ENCODE assay signal across 9 cellular contexts in genomic region chr12:14768823-14769405, GRCh38. TPM values are rescaled to one million over a fixed set of nuclear protein-coding genes. Genes with fewer than 3 reads are reported as not detected.
A peak's percentile ranks its signal among the peaks of the same experiment; 100 is the strongest.
DNase-seq lines count a peak whose midpoint lies in the region; ATAC-seq and TF ChIP-seq lines count a peak whose summit lies in the region.
"Had no signal": no experiment of that assay in that cellular context is flagged by ENCODE, and none has a peak within 500 bp of the region (broad histone marks: within the 10 kb centered on the region; RNA-seq: fewer than 3 reads in every experiment).

No MANE protein-coding gene starts in this region.

- H3K36me3 ChIP-seq in DND-41 (ENCODE audit: insufficient read depth, low read length) (peaks cover 13% of the 10 kb centered on the region; the same call in 1 of the 2 replicates), SK-N-MC (ENCODE audit: insufficient read depth, low read length) (no peaks in the 10 kb centered on the region), testis (ENCODE audit: low read depth, missing control alignments) (no peaks in the 10 kb centered on the region)

- H3K36me3 Mint-ChIP-seq in mesothelial cell of epicardium, result peaks cover 27% of the 10 kb centered on the region

- H3K27ac ChIP-seq in DND-41 (ENCODE audit: low read length) (peak overlapping the region; percentile 91), SK-N-MC (peak overlapping the region; percentile 56; the same call in 1 of the 2 replicates), testis (peak overlapping the region; percentile 94 to 95)

- no peak for TF ChIP-seq POLR2A in testis (IDR thresholded peaks at IDR 0.05)

- no peaks in the 10 kb centered on the region for H4K20me1 ChIP-seq in DND-41 (ENCODE audit: insufficient read depth, low read length)

- H3K9me3 Mint-ChIP-seq in mesothelial cell of epicardium, result peaks cover 13% of the 10 kb centered on the region

- H3K9me3 ChIP-seq in DND-41 (ENCODE audit: insufficient read depth, low read length, severe bottlenecking), result no peaks in the 10 kb centered on the region
- H3K9me3 ChIP-seq in SK-N-MC (ENCODE audit: low read depth, low read length), result no peaks in the 10 kb centered on the region; the same call in 1 of the 2 replicates
- H3K9me3 ChIP-seq in testis, result no peaks in the 10 kb centered on the region

- WGBS in testis, 2 donors, result 26% methylated on average over 15 of the region's 16 CpGs

- H3K4me2 ChIP-seq in DND-41 (ENCODE audit: insufficient read depth, low read length), result peak overlapping the region; percentile 69

- H3K9ac ChIP-seq in DND-41 (ENCODE audit: low read depth, low read length), result peak overlapping the region; percentile 75; the same call in 1 of the 2 replicates
- no peak overlapping the region for H3K9ac ChIP-seq in SK-N-MC (ENCODE audit: insufficient read length)

- ATAC-seq in DND-41 (ENCODE audit: insufficient read depth, low read depth), result no peak
- no peak for ATAC-seq in GM21576 (IDR thresholded peaks at IDR 0.05; ENCODE audit: unreplicated experiment)

- peaks cover 30% of the 10 kb centered on the region for H3K4me1 Mint-ChIP-seq in mesothelial cell of epicardium

- H3K4me3 ChIP-seq in DND-41 (ENCODE audit: low read depth in 1 of 2, low read length in 2 of 2), result peak overlapping the region in 1 of 2 experiments; percentile 75; a peak in 2 of 4 replicates
- peak overlapping the region; percentile 80 for H3K4me3 ChIP-seq in SK-N-MC
- peak overlapping the region; percentile 87 to 94 for H3K4me3 ChIP-seq in cardiac fibroblast (replicated peaks in 1 of 2; ENCODE audit: low read depth in 2 of 2, low read length in 2 of 2)
- peak overlapping the region; percentile 79 to 92 for H3K4me3 ChIP-seq in testis

- H3K27ac Mint-ChIP-seq in mesothelial cell of epicardium, result peak overlapping the region; percentile 100

- no peak overlapping the region for H2AFZ ChIP-seq in DND-41 (ENCODE audit: low read depth, low read length)

- no peaks in the 10 kb centered on the region for H3K27me3 Mint-ChIP-seq in mesothelial cell of epicardium (ENCODE audit: low read depth)

- no peak for DNase-seq in DND-41
- no peak for DNase-seq in SK-N-MC (ENCODE audit: low read depth, low spot score)
- peak; percentile 31 to 54 for DNase-seq in cardiac fibroblast (ENCODE audit: low read depth in 2 of 2)
- DNase-seq in mesothelial cell of epicardium (ENCODE audit: low spot score in 2 of 2, unreplicated experiment in 2 of 2), result peak in 1 of 2 experiments; percentile 41
- peak; percentile 32 for DNase-seq in testis
- DNase-seq in NCI-H524 treated with DMSO at 0.1 percent for 48 hours (lab: John Stamatoyannopoulos, UW), result no peak
- DNase-seq in NCI-H2196 (lab: John Stamatoyannopoulos, UW; ENCODE audit: unreplicated experiment), result no peak

- no peaks in the 10 kb centered on the region for H3K27me3 ChIP-seq in DND-41 (ENCODE audit: insufficient read depth, low read length, poor library complexity)
- no peaks in the 10 kb centered on the region for H3K27me3 ChIP-seq in testis

- H3K4me1 ChIP-seq in DND-41 (ENCODE audit: insufficient read depth, low read length), result peaks cover 38% of the 10 kb centered on the region
- peaks cover 7% of the 10 kb centered on the region for H3K4me1 ChIP-seq in testis

- peaks cover 25% of the 10 kb centered on the region for H3K79me2 ChIP-seq in DND-41 (ENCODE audit: insufficient read depth, low read length)

- intact Hi-C loops in testis (cut with DNase I; ENCODE audit: low total_unique reads), result no loop called here

- TF ChIP-seq CTCF in DND-41 (IDR thresholded peaks at IDR 0.05; ENCODE audit: borderline replicate concordance, extremely low read depth, low read length, poor library complexity, severe bottlenecking) (no peak), cardiac fibroblast (IDR thresholded peaks at IDR 0.05; ENCODE audit: low read depth, low read length) (no peak), mesothelial cell of epicardium (IDR thresholded peaks at IDR 0.05; ENCODE audit: unreplicated experiment) (no peak), testis (IDR thresholded peaks at IDR 0.05) (no peak)

- peak overlapping the region; percentile 98 for H3K4me3 Mint-ChIP-seq in mesothelial cell of epicardium

RNA-seq across cellular contexts. Expression of gene WBP11, which starts 34.4 kb away (rescaled TPM):
- total RNA-seq in mesothelial cell of epicardium, result 72.8 to 81.5 TPM (median 77.0 TPM) in 3 replicates
- total RNA-seq in testis, result 10 to 100 TPM; 37.8 to 41.7 TPM
- 117 TPM for polyA plus RNA-seq in testis (ENCODE audit: insufficient read depth, low read depth, low replicate concordance)

RNA-seq across cellular contexts. Expression of gene C12orf60, which starts 34.6 kb away (rescaled TPM):
- 1.3 to 1.7 TPM (median 1.4 TPM) in 3 replicates for total RNA-seq in mesothelial cell of epicardium
- total RNA-seq in testis, result 10 to 100 TPM in 1 of 2 donors, 1 to 10 TPM in 1; 5.3 to 11.7 TPM
- polyA plus RNA-seq in testis (ENCODE audit: insufficient read depth, low read depth, low replicate concordance), result 20.6 TPM

RNA-seq across cellular contexts. Expression of gene SMCO3, which starts 45.1 kb away (rescaled TPM):
- total RNA-seq in mesothelial cell of epicardium (1.4 to 1.5 TPM (median 1.5 TPM) in 3 replicates), testis (under 1 TPM in 1 of 2 donors, not detected in 1; 0.39 TPM)
- 0.20 TPM for polyA plus RNA-seq in testis (ENCODE audit: insufficient read depth, low read depth, low replicate concordance)
- total RNA-seq: HT1080 had no signal

Comparison
In these comparisons a context has a peak if more than half of its experiments do, and no peak if none do; other contexts are left out.
1. DNase-seq: peak in cardiac fibroblast (2 of 2) and testis (single experiment); none in DND-41 (single experiment), SK-N-MC (single experiment), NCI-H524 treated with DMSO at 0.1 percent for 48 hours (single experiment) and NCI-H2196 (single experiment).
2. Peak in every context shown above with its lines, with median percentiles within 50 percentile points of each other: H3K27ac ChIP-seq.